Comparison of ENCODE assay signal across 1 cellular context in the genomic region with DNA sequence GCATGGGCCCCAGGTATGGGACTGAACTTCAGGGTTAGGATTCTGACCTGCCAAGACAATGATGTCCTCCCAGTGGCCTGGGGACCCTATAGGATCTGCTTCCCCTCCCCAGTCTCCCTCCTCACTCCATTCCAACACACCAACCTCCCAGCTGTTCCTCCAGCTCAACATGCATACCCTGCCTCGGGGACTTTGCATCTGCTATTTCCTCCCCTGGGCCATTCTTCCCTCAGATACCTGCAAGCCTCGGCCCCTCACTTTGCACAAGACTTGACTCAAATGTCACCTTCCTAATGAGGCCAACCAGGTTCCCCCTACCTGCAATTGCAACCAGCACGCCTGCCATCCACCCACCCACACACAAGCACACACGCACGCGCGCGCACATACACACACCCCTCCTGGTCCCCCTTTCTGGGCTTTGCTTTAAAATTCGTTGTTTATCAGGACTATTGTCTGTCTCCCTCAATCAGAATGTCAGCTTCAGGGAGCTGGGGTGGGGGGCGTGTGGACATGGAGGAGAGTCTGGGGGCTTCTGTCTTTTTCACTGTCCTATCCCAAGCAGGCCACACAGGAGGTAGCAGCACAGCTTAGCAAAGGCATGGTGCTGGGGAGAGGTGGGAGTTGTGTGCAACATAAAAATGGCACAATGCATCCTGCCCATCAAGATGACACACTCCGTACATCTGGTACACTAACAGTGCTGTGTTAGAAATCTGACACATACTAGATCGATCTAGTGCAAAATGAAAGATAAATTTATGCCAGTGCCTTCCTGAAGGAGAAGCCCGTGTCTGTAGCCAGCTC.
TF ChIP-seq lines count a peak whose summit lies in the region.

No MANE protein-coding gene starts in this region.

TF ChIP-seq in H1, 55 proteins besides CTCF, POLR2A, EP300 and RAD21:
- TF ChIP-seq TEAD4 (IDR thresholded peaks at IDR 0.05; ENCODE audit: low read depth, low read length) (no peak), BRCA1 (IDR thresholded peaks at IDR 0.05; ENCODE audit: low read depth, low read length) (no peak), SIRT6 (IDR thresholded peaks at IDR 0.05; ENCODE audit: low read length) (no peak), EZH2 (IDR thresholded peaks at IDR 0.05; ENCODE audit: low read depth, low read length, severe bottlenecking) (no peak), FOSL1 (IDR thresholded peaks at IDR 0.05; ENCODE audit: insufficient read depth, low read depth, low read length) (no peak), HDAC2 (IDR thresholded peaks at IDR 0.05; ENCODE audit: borderline replicate concordance in 1 of 2, low read depth in 2 of 2, low read length in 2 of 2) (no peak), POLR2AphosphoS5 (IDR thresholded peaks at IDR 0.05; ENCODE audit: low read depth, low read length) (no peak), RFX5 (IDR thresholded peaks at IDR 0.05; ENCODE audit: borderline replicate concordance, low read depth, low read length) (no peak), RBBP5 (IDR thresholded peaks at IDR 0.05; ENCODE audit: borderline replicate concordance, low read depth, low read length) (no peak), GABPA (IDR thresholded peaks at IDR 0.05; ENCODE audit: borderline replicate concordance, insufficient read depth, low read length) (no peak), CREB1 (IDR thresholded peaks at IDR 0.05) (no peak), KDM4A (IDR thresholded peaks at IDR 0.05; ENCODE audit: low read depth, low read length, severe bottlenecking) (no peak), RXRA (IDR thresholded peaks at IDR 0.05; ENCODE audit: insufficient read depth, low read depth, low read length) (no peak), NRF1 (IDR thresholded peaks at IDR 0.05; ENCODE audit: low read depth, low read length) (no peak)
- TF ChIP-seq, protein P1, sequence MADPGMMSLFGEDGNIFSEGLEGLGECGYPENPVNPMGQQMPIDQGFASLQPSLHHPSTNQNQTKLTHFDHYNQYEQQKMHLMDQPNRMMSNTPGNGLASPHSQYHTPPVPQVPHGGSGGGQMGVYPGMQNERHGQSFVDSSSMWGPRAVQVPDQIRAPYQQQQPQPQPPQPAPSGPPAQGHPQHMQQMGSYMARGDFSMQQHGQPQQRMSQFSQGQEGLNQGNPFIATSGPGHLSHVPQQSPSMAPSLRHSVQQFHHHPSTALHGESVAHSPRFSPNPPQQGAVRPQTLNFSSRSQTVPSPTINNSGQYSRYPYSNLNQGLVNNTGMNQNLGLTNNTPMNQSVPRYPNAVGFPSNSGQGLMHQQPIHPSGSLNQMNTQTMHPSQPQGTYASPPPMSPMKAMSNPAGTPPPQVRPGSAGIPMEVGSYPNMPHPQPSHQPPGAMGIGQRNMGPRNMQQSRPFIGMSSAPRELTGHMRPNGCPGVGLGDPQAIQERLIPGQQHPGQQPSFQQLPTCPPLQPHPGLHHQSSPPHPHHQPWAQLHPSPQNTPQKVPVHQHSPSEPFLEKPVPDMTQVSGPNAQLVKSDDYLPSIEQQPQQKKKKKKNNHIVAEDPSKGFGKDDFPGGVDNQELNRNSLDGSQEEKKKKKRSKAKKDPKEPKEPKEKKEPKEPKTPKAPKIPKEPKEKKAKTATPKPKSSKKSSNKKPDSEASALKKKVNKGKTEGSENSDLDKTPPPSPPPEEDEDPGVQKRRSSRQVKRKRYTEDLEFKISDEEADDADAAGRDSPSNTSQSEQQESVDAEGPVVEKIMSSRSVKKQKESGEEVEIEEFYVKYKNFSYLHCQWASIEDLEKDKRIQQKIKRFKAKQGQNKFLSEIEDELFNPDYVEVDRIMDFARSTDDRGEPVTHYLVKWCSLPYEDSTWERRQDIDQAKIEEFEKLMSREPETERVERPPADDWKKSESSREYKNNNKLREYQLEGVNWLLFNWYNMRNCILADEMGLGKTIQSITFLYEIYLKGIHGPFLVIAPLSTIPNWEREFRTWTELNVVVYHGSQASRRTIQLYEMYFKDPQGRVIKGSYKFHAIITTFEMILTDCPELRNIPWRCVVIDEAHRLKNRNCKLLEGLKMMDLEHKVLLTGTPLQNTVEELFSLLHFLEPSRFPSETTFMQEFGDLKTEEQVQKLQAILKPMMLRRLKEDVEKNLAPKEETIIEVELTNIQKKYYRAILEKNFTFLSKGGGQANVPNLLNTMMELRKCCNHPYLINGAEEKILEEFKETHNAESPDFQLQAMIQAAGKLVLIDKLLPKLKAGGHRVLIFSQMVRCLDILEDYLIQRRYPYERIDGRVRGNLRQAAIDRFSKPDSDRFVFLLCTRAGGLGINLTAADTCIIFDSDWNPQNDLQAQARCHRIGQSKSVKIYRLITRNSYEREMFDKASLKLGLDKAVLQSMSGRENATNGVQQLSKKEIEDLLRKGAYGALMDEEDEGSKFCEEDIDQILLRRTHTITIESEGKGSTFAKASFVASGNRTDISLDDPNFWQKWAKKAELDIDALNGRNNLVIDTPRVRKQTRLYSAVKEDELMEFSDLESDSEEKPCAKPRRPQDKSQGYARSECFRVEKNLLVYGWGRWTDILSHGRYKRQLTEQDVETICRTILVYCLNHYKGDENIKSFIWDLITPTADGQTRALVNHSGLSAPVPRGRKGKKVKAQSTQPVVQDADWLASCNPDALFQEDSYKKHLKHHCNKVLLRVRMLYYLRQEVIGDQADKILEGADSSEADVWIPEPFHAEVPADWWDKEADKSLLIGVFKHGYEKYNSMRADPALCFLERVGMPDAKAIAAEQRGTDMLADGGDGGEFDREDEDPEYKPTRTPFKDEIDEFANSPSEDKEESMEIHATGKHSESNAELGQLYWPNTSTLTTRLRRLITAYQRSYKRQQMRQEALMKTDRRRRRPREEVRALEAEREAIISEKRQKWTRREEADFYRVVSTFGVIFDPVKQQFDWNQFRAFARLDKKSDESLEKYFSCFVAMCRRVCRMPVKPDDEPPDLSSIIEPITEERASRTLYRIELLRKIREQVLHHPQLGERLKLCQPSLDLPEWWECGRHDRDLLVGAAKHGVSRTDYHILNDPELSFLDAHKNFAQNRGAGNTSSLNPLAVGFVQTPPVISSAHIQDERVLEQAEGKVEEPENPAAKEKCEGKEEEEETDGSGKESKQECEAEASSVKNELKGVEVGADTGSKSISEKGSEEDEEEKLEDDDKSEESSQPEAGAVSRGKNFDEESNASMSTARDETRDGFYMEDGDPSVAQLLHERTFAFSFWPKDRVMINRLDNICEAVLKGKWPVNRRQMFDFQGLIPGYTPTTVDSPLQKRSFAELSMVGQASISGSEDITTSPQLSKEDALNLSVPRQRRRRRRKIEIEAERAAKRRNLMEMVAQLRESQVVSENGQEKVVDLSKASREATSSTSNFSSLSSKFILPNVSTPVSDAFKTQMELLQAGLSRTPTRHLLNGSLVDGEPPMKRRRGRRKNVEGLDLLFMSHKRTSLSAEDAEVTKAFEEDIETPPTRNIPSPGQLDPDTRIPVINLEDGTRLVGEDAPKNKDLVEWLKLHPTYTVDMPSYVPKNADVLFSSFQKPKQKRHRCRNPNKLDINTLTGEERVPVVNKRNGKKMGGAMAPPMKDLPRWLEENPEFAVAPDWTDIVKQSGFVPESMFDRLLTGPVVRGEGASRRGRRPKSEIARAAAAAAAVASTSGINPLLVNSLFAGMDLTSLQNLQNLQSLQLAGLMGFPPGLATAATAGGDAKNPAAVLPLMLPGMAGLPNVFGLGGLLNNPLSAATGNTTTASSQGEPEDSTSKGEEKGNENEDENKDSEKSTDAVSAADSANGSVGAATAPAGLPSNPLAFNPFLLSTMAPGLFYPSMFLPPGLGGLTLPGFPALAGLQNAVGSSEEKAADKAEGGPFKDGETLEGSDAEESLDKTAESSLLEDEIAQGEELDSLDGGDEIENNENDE (IDR thresholded peaks at IDR 0.05; ENCODE audit: insufficient replicate concordance, low read length), result no peak
